Comparison of ENCODE assay signal across 8 cellular contexts in genomic region chr12:50400638-50401382, GRCh38. TPM values are rescaled to one million over a fixed set of nuclear protein-coding genes. Genes with fewer than 3 reads are reported as not detected.
DNase-seq lines count a peak whose midpoint lies in the region; ATAC-seq and TF ChIP-seq lines count a peak whose summit lies in the region.

Gene LARP4 (plus strand): TSS chr12:50400885. CDS start chr12:50401011, 126 bp downstream.

- whole genome bisulfite sequencing in right cardiac atrium, result under 1% methylated on average over 43 of the region's 43 CpGs

- H3K4me1 ChIP-seq in ascending aorta (peaks cover 0 to 12% of the 10 kb centered on the region in 2 donors), right cardiac atrium (ENCODE audit: control insufficient read depth, insufficient read depth, low read length) (peaks cover 2% of the 10 kb centered on the region), uterus (peaks cover 0 to 17% of the 10 kb centered on the region in 2 donors)

- ATAC-seq in GM18498 (IDR thresholded peaks at IDR 0.05; ENCODE audit: unreplicated experiment) (peak; percentile 95), HG02943 (IDR thresholded peaks at IDR 0.05; ENCODE audit: low read depth, unreplicated experiment) (peak; percentile 86), right cardiac atrium (peak; percentile 99)

- H3K9me3 ChIP-seq in ascending aorta (no peaks in the 10 kb centered on the region), right cardiac atrium (ENCODE audit: control insufficient read depth, low read length) (no peaks in the 10 kb centered on the region), uterus (no peaks in the 10 kb centered on the region)

- H3K4me3 ChIP-seq in ascending aorta (peak within 1 kb of the TSS; percentile 76 to 80), right cardiac atrium (ENCODE audit: low read length) (peak within 1 kb of the TSS; percentile 79), uterus (peak within 1 kb of the TSS; percentile 65 to 85)

- peak; percentile 83 to 85 for TF ChIP-seq POLR2A in uterus (IDR thresholded peaks at IDR 0.05)

- peaks cover 27% of the 10 kb centered on the region for H3K4me1 Mint-ChIP-seq in T-helper 2 cell treated with Interferon-gamma antibody and Interleukin-4, amounts not matched to agents 5 μg/mL and 100 μg/mL, for 36 hours (ENCODE audit: low read depth)

- peak within 1 kb of the TSS; percentile 98 for H3K4me3 Mint-ChIP-seq in T-helper 2 cell treated with Interferon-gamma antibody and Interleukin-4, amounts not matched to agents 5 μg/mL and 100 μg/mL, for 36 hours

- H3K9me3 Mint-ChIP-seq in T-helper 2 cell treated with Interferon-gamma antibody and Interleukin-4, amounts not matched to agents 5 μg/mL and 100 μg/mL, for 36 hours, result peaks cover 5% of the 10 kb centered on the region

- intact Hi-C loops in ascending aorta (cut with DNase I), result loop anchor here (2.0 to 10.0 kb wide), 5 partner anchors 176 to 776 kb away; partner anchors contain the start of genes CERS5, COX14, PRPF40B and SMARCD1
- intact Hi-C loops in right cardiac atrium (cut with DNase I), result no loop called here
- intact Hi-C loops in uterus (cut with DNase I; ENCODE audit: low total_unique reads), result no loop called here

- H3K36me3 ChIP-seq in ascending aorta (no peaks in the 10 kb centered on the region), uterus (no peaks in the 10 kb centered on the region)

- peak within 1 kb of the TSS; percentile 86 to 91 for H3K27ac ChIP-seq in ascending aorta
- peak within 1 kb of the TSS; percentile 90 for H3K27ac ChIP-seq in right cardiac atrium (ENCODE audit: low read length)
- H3K27ac ChIP-seq in uterus, result peak within 1 kb of the TSS; percentile 81 to 91

- H3K27ac Mint-ChIP-seq in T-helper 2 cell treated with Interferon-gamma antibody and Interleukin-4, amounts not matched to agents 5 μg/mL and 100 μg/mL, for 36 hours, result peak within 1 kb of the TSS; percentile 95

- no peaks in the 10 kb centered on the region for H3K27me3 ChIP-seq in ascending aorta
- H3K27me3 ChIP-seq in right cardiac atrium (ENCODE audit: control insufficient read depth, insufficient read depth), result no peaks in the 10 kb centered on the region
- H3K27me3 ChIP-seq in uterus, result no peaks in the 10 kb centered on the region

- H3K36me3 Mint-ChIP-seq in T-helper 2 cell treated with Interferon-gamma antibody and Interleukin-4, amounts not matched to agents 5 μg/mL and 100 μg/mL, for 36 hours (ENCODE audit: low read depth), result peaks cover 16% of the 10 kb centered on the region

- H3K27me3 Mint-ChIP-seq in T-helper 2 cell treated with Interferon-gamma antibody and Interleukin-4, amounts not matched to agents 5 μg/mL and 100 μg/mL, for 36 hours (ENCODE audit: low read depth), result peaks cover 3% of the 10 kb centered on the region

- peak; percentile 89 to 90 for DNase-seq in NCI-H1930 (lab: John Stamatoyannopoulos, UW)
- peak; percentile 92 for DNase-seq in T-helper 2 cell treated with Interferon-gamma antibody and Interleukin-4, amounts not matched to agents 5 μg/mL and 100 μg/mL, for 36 hours (ENCODE audit: low spot score)
- DNase-seq in ascending aorta (ENCODE audit: low spot score in 2 of 2), result peak; percentile 76 to 95
- peak; percentile 93 to 96 (median 96) for DNase-seq in right cardiac atrium
- DNase-seq in pulmonary artery endothelial cell (ENCODE audit: low read depth, low spot score), result peak; percentile 83
- peak; percentile 88 to 90 for DNase-seq in uterus

- TF ChIP-seq CTCF in ascending aorta (IDR thresholded peaks at IDR 0.05), result peak in 1 of 3 experiments; percentile 7
- no peak for TF ChIP-seq CTCF in uterus (IDR thresholded peaks at IDR 0.05)

RNA-seq across cellular contexts. Expression of gene LARP4, which starts in this region (rescaled TPM):
- 45.7 TPM for total RNA-seq in ascending aorta
- total RNA-seq in right cardiac atrium, result 10 to 100 TPM; 54.5 to 75.4 (median 62.7) TPM
- 12.3 TPM for polyA plus RNA-seq in right cardiac atrium
- 41.4 and 82.5 TPM in 2 replicates for total RNA-seq in pulmonary artery endothelial cell
- 10 to 100 TPM; 15.9 to 98.6 (median 70.8) TPM for total RNA-seq in uterus

Comparison
In these comparisons a context has a peak if more than half of its experiments do, and no peak if none do; other contexts are left out.
1. Peak in every context shown above with its lines: DNase-seq, ATAC-seq, H3K4me3 ChIP-seq and H3K27ac ChIP-seq.